ENCODE assay signal across 10 cellular contexts in the genomic region with DNA sequence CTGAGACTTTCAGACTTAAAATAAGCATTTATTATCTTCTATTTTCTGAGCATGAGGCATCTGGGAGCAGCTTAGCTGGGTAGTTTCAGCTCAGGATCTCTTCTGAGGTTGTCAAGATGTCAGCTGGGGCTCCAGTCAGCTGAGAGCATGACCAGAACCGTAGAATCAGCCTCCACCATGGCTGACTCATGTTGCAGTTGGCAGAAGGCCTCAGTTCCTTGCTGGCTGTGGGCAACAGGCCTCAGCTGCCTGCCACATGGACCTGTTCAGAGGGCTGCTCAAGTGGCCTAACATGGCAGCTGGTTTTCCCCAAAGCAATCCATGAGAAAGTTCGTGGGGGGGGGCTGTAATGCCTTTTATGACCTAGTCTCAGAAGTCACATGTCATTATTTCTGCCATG.
DNase-seq lines count a peak whose midpoint lies in the region; ATAC-seq and TF ChIP-seq lines count a peak whose summit lies in the region.
"Had no signal": no experiment of that assay in that cellular context is flagged by ENCODE, and none has a peak within 500 bp of the region (broad histone marks: within the 10 kb centered on the region; RNA-seq: fewer than 3 reads in every experiment).

No MANE protein-coding gene starts in this region.

- H3K4me3 ChIP-seq in parathyroid adenoma (ENCODE audit: low read depth, low read length), result no peak overlapping the region
- H3K4me3 ChIP-seq: vagina had no signal

- no peak overlapping the region for H3K27ac ChIP-seq in parathyroid adenoma
- H3K27ac ChIP-seq: vagina had no signal

- no peaks in the 10 kb centered on the region for H3K4me1 ChIP-seq in parathyroid adenoma

- no peaks in the 10 kb centered on the region for H3K27me3 ChIP-seq in parathyroid adenoma (ENCODE audit: control insufficient read depth, insufficient read depth, low read length)
- H3K27me3 ChIP-seq: vagina had no signal

- H3K9me3 ChIP-seq in parathyroid adenoma (ENCODE audit: control insufficient read depth, low read length), result no peaks in the 10 kb centered on the region
- H3K9me3 ChIP-seq: vagina had no signal

- H2AFZ ChIP-seq in parathyroid adenoma, result peak overlapping the region; percentile 5

- no peak for TF ChIP-seq POLR2A in GM18505 (IDR thresholded peaks at IDR 0.05; ENCODE audit: borderline replicate concordance, extremely low read depth, insufficient read depth, insufficient read length)

- H3K4me2 ChIP-seq in parathyroid adenoma (ENCODE audit: low read length), result no peak overlapping the region

- H3K9ac ChIP-seq in parathyroid adenoma, result no peak overlapping the region

- no peak for ATAC-seq in GM18505 (IDR thresholded peaks at IDR 0.05; ENCODE audit: unreplicated experiment)
- ATAC-seq: natural killer cell treated with Interleukin-12 subunit alpha and Interleukin-12 subunit beta and Interleukin-15 and Interleukin-18, amount 100 ng/mL, for 72 hours had no signal

- TF ChIP-seq CTCF in parathyroid adenoma (IDR thresholded peaks at IDR 0.05), result no peak

- DNase-seq in EH (ENCODE audit: low read depth) (peak; percentile 86), NCI-H2029 treated with DMSO at 0.1 percent for 48 hours (lab: John Stamatoyannopoulos, UW) (peak; percentile 20), epidermal melanocyte (ENCODE audit: insufficient read length, low spot score) (peak; percentile 43), middle frontal gyrus (ENCODE audit: extremely low spot score, low spot score) (no peak), NOMO-1 treated with dmso at 0.1 percent for 144 hours (lab: John Stamatoyannopoulos, UW; ENCODE audit: unreplicated experiment) (no peak), NCI-H1436 treated with DMSO at 0.1 percent for 48 hours (lab: John Stamatoyannopoulos, UW) (no peak)

- no peaks in the 10 kb centered on the region for H3K79me2 ChIP-seq in parathyroid adenoma

- H3K36me3 ChIP-seq in parathyroid adenoma (ENCODE audit: control insufficient read depth, insufficient read depth, low read length), result no peaks in the 10 kb centered on the region
- H3K36me3 ChIP-seq: vagina had no signal

Comparison
In these comparisons a context has a peak if more than half of its experiments do, and no peak if none do; other contexts are left out.
1. DNase-seq: peak in EH (single experiment), NCI-H2029 treated with DMSO at 0.1 percent for 48 hours (single experiment) and epidermal melanocyte (single experiment); none in middle frontal gyrus (single experiment), NOMO-1 treated with dmso at 0.1 percent for 144 hours (single experiment) and NCI-H1436 treated with DMSO at 0.1 percent for 48 hours (single experiment).